ENCODE assay signal across 13 cellular contexts in the genomic region with DNA sequence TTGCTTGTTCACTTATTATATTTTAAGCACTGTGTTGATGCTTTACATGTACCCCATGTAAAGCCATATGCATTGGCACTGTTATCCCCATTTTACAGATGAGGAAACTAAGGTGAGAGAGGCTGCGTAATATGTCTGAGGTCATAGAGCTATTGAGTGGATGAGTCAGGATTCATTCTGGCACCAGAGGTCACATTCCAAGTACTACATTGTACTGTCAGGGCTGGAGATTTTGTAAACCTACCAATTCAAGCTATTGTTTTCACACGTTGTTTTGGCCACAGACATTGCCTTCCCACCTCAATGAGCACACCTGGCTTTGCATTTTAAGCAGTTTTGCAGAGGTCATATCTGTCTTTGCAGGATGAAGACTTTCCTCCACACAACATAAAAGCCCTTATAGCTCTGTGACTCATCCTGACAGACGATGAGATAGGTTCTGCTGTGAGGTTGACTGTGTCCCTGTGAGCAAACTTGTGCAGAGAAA. TPM values are rescaled to one million over a fixed set of nuclear protein-coding genes. Genes with fewer than 3 reads are reported as not detected.
A peak's percentile ranks its signal among the peaks of the same experiment; 100 is the strongest.
DNase-seq lines count a peak whose midpoint lies in the region; ATAC-seq and TF ChIP-seq lines count a peak whose summit lies in the region.
"Had no signal": no experiment of that assay in that cellular context is flagged by ENCODE, and none has a peak within 500 bp of the region (broad histone marks: within the 10 kb centered on the region; RNA-seq: fewer than 3 reads in every experiment).

No MANE protein-coding gene starts in this region.

- peaks cover 2% of the 10 kb centered on the region for H3K4me1 ChIP-seq in fibroblast of lung (ENCODE audit: control insufficient read depth, extremely low read depth, insufficient read depth, low read length)
- H3K4me1 ChIP-seq in upper lobe of right lung = peaks cover 6% of the 10 kb centered on the region

- no peaks in the 10 kb centered on the region for H3K9me3 ChIP-seq in fibroblast of lung (ENCODE audit: control insufficient read depth, insufficient read depth, low read depth, low read length)
- no peaks in the 10 kb centered on the region for H3K9me3 ChIP-seq in upper lobe of right lung

- no peak overlapping the region for H3K4me2 ChIP-seq in fibroblast of lung (ENCODE audit: extremely low read depth, insufficient read depth, low read length)

- H3K4me3 ChIP-seq in fibroblast of lung (replicated peaks in 1 of 4; ENCODE audit: control extremely low read depth in 1 of 4, insufficient read depth in 1 of 4, low read depth in 3 of 4, low read length in 4 of 4) = no peak overlapping the region
- no peak overlapping the region for H3K4me3 ChIP-seq in upper lobe of right lung
- no peak overlapping the region for H3K4me3 ChIP-seq in dorsolateral prefrontal cortex

- intact Hi-C loops in upper lobe of right lung (cut with DNase I) (no loop called here), dorsolateral prefrontal cortex (cut with DNase I) (no loop called here)

- ATAC-seq in activated naive CD4-positive, alpha-beta T cell treated with anti-CD3 and anti-CD28 coated beads, Interleukin-2, amount 50 U/mL, for 72 hours = peak; percentile 75 to 93
- no peak for ATAC-seq in upper lobe of right lung
- ATAC-seq: stimulated activated memory B cell treated with anti-CD40 and anti-IgM and Interleukin-4, amounts not matched to agents 10 μg/mL and 1 μg/mL and 100 μg/mL, for 72 hours had no signal

- TF ChIP-seq CTCF in fibroblast of lung (conservative IDR thresholded peaks at IDR 0.05 in 1 of 2, IDR thresholded peaks at IDR 0.05 in 1 of 2; ENCODE audit: low read depth in 1 of 2, low read length in 2 of 2) (no peak), upper lobe of right lung (IDR thresholded peaks at IDR 0.05) (no peak), dorsolateral prefrontal cortex (IDR thresholded peaks at IDR 0.05 in 54 of 56, conservative IDR thresholded peaks at IDR 0.05 in 2 of 56; ENCODE audit: low read depth in 1 of 56, partially characterized antibody in 56 of 56) (no peak)

- no peak overlapping the region for H2AFZ ChIP-seq in fibroblast of lung (ENCODE audit: low read length)

- H3K9ac ChIP-seq in fibroblast of lung (ENCODE audit: insufficient read depth, low read length) = no peak overlapping the region

- no peaks in the 10 kb centered on the region for H4K20me1 ChIP-seq in fibroblast of lung (ENCODE audit: control insufficient read depth, extremely low read depth, insufficient read depth, low read length)

- H3K27me3 ChIP-seq in fibroblast of lung (ENCODE audit: control insufficient read depth, insufficient read depth, low read length) (no peaks in the 10 kb centered on the region), upper lobe of right lung (no peaks in the 10 kb centered on the region), dorsolateral prefrontal cortex (no peaks in the 10 kb centered on the region)

- no peaks in the 10 kb centered on the region for H3K36me3 ChIP-seq in fibroblast of lung (ENCODE audit: control insufficient read depth, insufficient read depth, low read length)
- no peaks in the 10 kb centered on the region for H3K36me3 ChIP-seq in upper lobe of right lung

- no peaks in the 10 kb centered on the region for H3K79me2 ChIP-seq in fibroblast of lung (ENCODE audit: control insufficient read depth, insufficient read depth, low read length)

- peaks cover 0 to 6% of the 10 kb centered on the region in 2 donors for H3K36me3 Mint-ChIP-seq in activated naive CD4-positive, alpha-beta T cell treated with anti-CD3 and anti-CD28 coated beads, Interleukin-2, amount 50 U/mL, for 72 hours
- H3K36me3 Mint-ChIP-seq: stimulated activated memory B cell treated with anti-CD40 and anti-IgM and Interleukin-4, amounts not matched to agents 10 μg/mL and 1 μg/mL and 100 μg/mL, for 72 hours had no signal

- H3K9me3 Mint-ChIP-seq in activated naive CD4-positive, alpha-beta T cell treated with anti-CD3 and anti-CD28 coated beads, Interleukin-2, amount 50 U/mL, for 72 hours = no peaks in the 10 kb centered on the region
- H3K9me3 Mint-ChIP-seq: activated CD4-positive, alpha-beta T cell treated with anti-CD3 and anti-CD28 coated beads, Interleukin-2, amount 10 ng/mL, durations not matched to agents 24 days and 14 days; activated naive CD4-positive, alpha-beta T cell treated with anti-CD3 and anti-CD28 coated beads, Interleukin-2, amount 10 ng/mL, durations not matched to agents 7 days and 5 days; stimulated activated memory B cell treated with anti-CD40 and anti-IgM and Interleukin-4, amounts not matched to agents 10 μg/mL and 1 μg/mL and 100 μg/mL, for 72 hours had no signal

- H3K27ac Mint-ChIP-seq in activated naive CD4-positive, alpha-beta T cell treated with anti-CD3 and anti-CD28 coated beads, Interleukin-2, amount 50 U/mL, for 72 hours = no peak overlapping the region
- H3K27ac Mint-ChIP-seq: activated CD4-positive, alpha-beta T cell treated with anti-CD3 and anti-CD28 coated beads, Interleukin-2, amount 10 ng/mL, durations not matched to agents 24 days and 14 days; activated naive CD4-positive, alpha-beta T cell treated with anti-CD3 and anti-CD28 coated beads, Interleukin-2, amount 10 ng/mL, durations not matched to agents 7 days and 5 days; stimulated activated memory B cell treated with anti-CD40 and anti-IgM and Interleukin-4, amounts not matched to agents 10 μg/mL and 1 μg/mL and 100 μg/mL, for 72 hours had no signal

- H3K27ac ChIP-seq in fibroblast of lung (ENCODE audit: insufficient read depth, low read length) (no peak overlapping the region), upper lobe of right lung (no peak overlapping the region), dorsolateral prefrontal cortex (no peak overlapping the region)

- DNase-seq in activated naive CD4-positive, alpha-beta T cell treated with anti-CD3 and anti-CD28 coated beads, Interleukin-2, amount 50 U/mL, for 72 hours (ENCODE audit: low spot score in 2 of 2) = no peak
- no peak for DNase-seq in activated naive CD4-positive, alpha-beta T cell treated with anti-CD3 and anti-CD28 coated beads, Interleukin-2, amount 50 U/mL, for 16 hours
- DNase-seq in RKO (ENCODE audit: low spot score) (peak; percentile 71), fibroblast of lung (ENCODE audit: low read depth in 2 of 2) (peak; percentile 47 to 71), stromal cell of bone marrow (ENCODE audit: low read depth) (peak; percentile 26), upper lobe of right lung (no peak), dorsolateral prefrontal cortex (no peak)
- no peak for DNase-seq in stimulated activated CD4-positive, alpha-beta T cell treated with anti-CD3 and anti-CD28 coated beads, Interleukin-4, amount 100 ng/mL, for 24 hours
- DNase-seq: activated CD4-positive, alpha-beta T cell treated with anti-CD3 and anti-CD28 coated beads, Interleukin-2, amount 10 ng/mL, durations not matched to agents 24 days and 14 days; activated naive CD4-positive, alpha-beta T cell treated with anti-CD3 and anti-CD28 coated beads, Interleukin-2, amount 10 ng/mL, durations not matched to agents 7 days and 5 days; effector memory CD4-positive, alpha-beta T cell; NCI-H510A treated with DMSO at 0.1 percent for 48 hours had no signal

RNA-seq across cellular contexts. Expression of gene ANKS1A, which starts 33.2 kb away (rescaled TPM):
- total RNA-seq in activated naive CD4-positive, alpha-beta T cell treated with anti-CD3 and anti-CD28 coated beads, Interleukin-2, amount 50 U/mL, for 72 hours = 1 to 10 TPM; 8.6 to 9.3 TPM
- total RNA-seq in fibroblast of lung (5.1 and 7.8 TPM in 2 replicates), upper lobe of right lung (59.0 TPM), dorsolateral prefrontal cortex (10 to 100 TPM; 27.6 to 68.9 (median 44.8) TPM)
- 3.4 and 3.6 TPM in 2 replicates for polyA plus RNA-seq in fibroblast of lung
- 5.6 and 6.5 TPM in 2 replicates for polyA plus RNA-seq in fibroblast of lung (2012)
- polyA minus RNA-seq in fibroblast of lung (ENCODE audit: low replicate concordance) = 16.0 and 19.2 TPM in 2 replicates

RNA-seq across cellular contexts. Expression of gene TAF11, which starts 34.4 kb away (rescaled TPM):
- 10 to 100 TPM; 35.3 to 36.3 TPM for total RNA-seq in activated naive CD4-positive, alpha-beta T cell treated with anti-CD3 and anti-CD28 coated beads, Interleukin-2, amount 50 U/mL, for 72 hours
- 13.9 and 16.9 TPM in 2 replicates for total RNA-seq in fibroblast of lung
- 23.6 and 35.6 TPM in 2 replicates for polyA plus RNA-seq in fibroblast of lung
- 17.9 and 23.5 TPM in 2 replicates for polyA plus RNA-seq in fibroblast of lung (2012)
- polyA minus RNA-seq in fibroblast of lung (ENCODE audit: low replicate concordance) = 6.8 and 9.7 TPM in 2 replicates
- 18.1 TPM for total RNA-seq in upper lobe of right lung
- 10 to 100 TPM; 14.9 to 28.0 (median 20.9) TPM for total RNA-seq in dorsolateral prefrontal cortex

Comparison
In these comparisons a context has a peak if more than half of its experiments do, and no peak if none do; other contexts are left out.
1. DNase-seq: peak in RKO (single experiment), fibroblast of lung (2 of 2) and stromal cell of bone marrow (single experiment); none in activated naive CD4-positive, alpha-beta T cell treated with anti-CD3 and anti-CD28 coated beads, Interleukin-2, amount 50 U/mL, for 72 hours (0 of 2), activated naive CD4-positive, alpha-beta T cell treated with anti-CD3 and anti-CD28 coated beads, Interleukin-2, amount 50 U/mL, for 16 hours (single experiment), upper lobe of right lung (single experiment), stimulated activated CD4-positive, alpha-beta T cell treated with anti-CD3 and anti-CD28 coated beads, Interleukin-4, amount 100 ng/mL, for 24 hours (single experiment) and dorsolateral prefrontal cortex (0 of 10).